22 cellular contexts compared by ENCODE assay signal in the genomic region with DNA sequence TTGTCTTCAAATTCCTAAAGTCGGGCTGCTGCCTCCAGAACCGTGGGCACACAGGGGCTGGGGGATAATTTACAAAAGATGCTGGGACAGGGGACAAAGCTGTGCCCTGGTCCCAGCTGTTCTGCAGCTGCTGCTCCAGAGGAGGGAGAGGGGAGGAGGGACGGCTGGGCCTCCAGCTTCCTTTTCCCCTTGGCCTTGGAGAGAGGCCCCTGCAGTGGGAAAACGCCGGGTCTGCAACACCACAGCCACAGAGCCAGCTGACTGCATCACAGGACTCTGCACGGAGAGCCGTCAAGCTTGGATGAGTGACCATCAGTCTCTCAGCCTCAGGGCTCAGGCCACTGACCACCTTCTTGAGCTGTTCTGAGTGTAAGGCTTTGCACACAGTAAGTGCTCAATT. TPM values are rescaled to one million over a fixed set of nuclear protein-coding genes. Genes with fewer than 3 reads are reported as not detected.
DNase-seq lines count a peak whose midpoint lies in the region; ATAC-seq and TF ChIP-seq lines count a peak whose summit lies in the region.
"Had no signal": no experiment of that assay in that cellular context is flagged by ENCODE, and none has a peak within 500 bp of the region (broad histone marks: within the 10 kb centered on the region; RNA-seq: fewer than 3 reads in every experiment).

No MANE protein-coding gene starts in this region.

- no peak overlapping the region for H3K4me3 ChIP-seq in Panc1 (ENCODE audit: low read depth in 2 of 2, low read length in 2 of 2)
- H3K4me3 ChIP-seq in esophagus muscularis mucosa, result no peak overlapping the region
- H3K4me3 ChIP-seq in skeletal muscle cell (ENCODE audit: low read depth, low read length), result no peak overlapping the region
- H3K4me3 ChIP-seq: cardiac muscle cell, MG63 had no signal

- no peaks in the 10 kb centered on the region for H3K27me3 ChIP-seq in Panc1 (ENCODE audit: control insufficient read depth, insufficient read depth, low read length)
- H3K27me3 ChIP-seq in esophagus muscularis mucosa, result no peaks in the 10 kb centered on the region
- H3K27me3 ChIP-seq: cardiac muscle cell, MG63 had no signal

- intact Hi-C loops in Panc1 (cut with micrococcal nuclease; ENCODE audit: unreplicated experiment), result no loop called here
- intact Hi-C loops in esophagus muscularis mucosa (cut with DNase I), result no loop called here

- H3K27ac ChIP-seq in Panc1 (ENCODE audit: low read length) (no peak overlapping the region), esophagus muscularis mucosa (replicated peaks in 1 of 4) (peak overlapping the region; percentile 19 to 48 (median 34))
- H3K27ac ChIP-seq: cardiac muscle cell had no signal

- CTCF ChIA-PET in Panc1 (lab: Charles Lee), result interaction anchor here (0.6 to 0.7 kb wide), 2 partner anchors 13 to 760 kb away, joined by 3 read pairs; no protein-coding TSS in a partner anchor

- 33% methylated on average over 7 of the region's 7 CpGs for WGBS in esophagus muscularis mucosa

- no TSS peak for BruUV-seq in Panc1 (replicated peaks; lab: Mats Ljungman, UMichigan)

- POLR2A ChIA-PET in Panc1 (lab: Charles Lee), result interaction anchor here (0.5 kb wide), 1 partner anchor 10 kb away, joined by 14 read pairs; no protein-coding TSS in a partner anchor

- TF ChIP-seq CTCF in Panc1 (IDR thresholded peaks at IDR 0.05) (no peak), esophagus muscularis mucosa (IDR thresholded peaks at IDR 0.05) (no peak)

- in situ Hi-C loops in Panc1 (cut with HindIII; ENCODE audit: low pct_unique_long_range_greater_than_20kb, low sequenced_read_pairs), result no loop called here

- no peak for DNase-seq in Panc1 (ENCODE audit: low read depth, low spot score)
- no peak for DNase-seq in esophagus muscularis mucosa (ENCODE audit: extremely low spot score)
- DNase-seq in left kidney (ENCODE audit: low read depth, low spot score), result peak; percentile 89
- peak; percentile 20 for DNase-seq in skeletal muscle cell (ENCODE audit: low read depth)
- DNase-seq: activated naive CD4-positive, alpha-beta T cell treated with anti-CD3 and anti-CD28 coated beads for 36 hours; AML-193; HFFc6; MG63; NCI-H2081 treated with DMSO at 0.1 percent for 48 hours; SHP77; stimulated activated CD4-positive, alpha-beta T cell treated with anti-CD3 and anti-CD28 coated beads, Interleukin-2, amount 100 ng/mL, for 24 hours; stimulated activated CD8-positive, alpha-beta memory T cell treated with anti-CD3 and anti-CD28 coated beads, Interleukin-4, amount 100 ng/mL, for 48 hours had no signal

- no peak for TF ChIP-seq POLR2A in esophagus muscularis mucosa (IDR thresholded peaks at IDR 0.05; ENCODE audit: low read depth)

- H3K9me3 ChIP-seq in Panc1 (ENCODE audit: control insufficient read depth, insufficient read depth, low read depth, low read length), result no peaks in the 10 kb centered on the region
- H3K9me3 ChIP-seq in esophagus muscularis mucosa, result no peaks in the 10 kb centered on the region
- H3K9me3 ChIP-seq: MG63 had no signal

- H3K4me1 ChIP-seq in Panc1 (ENCODE audit: control insufficient read depth, insufficient read depth, low read length) (no peaks in the 10 kb centered on the region), esophagus muscularis mucosa (peaks cover 27 to 40% (median 35%) of the 10 kb centered on the region in 4 donors)

- TF ChIP-seq EP300 in esophagus muscularis mucosa (IDR thresholded peaks at IDR 0.05), result no peak

- ATAC-seq in Panc1, result peak; percentile 41; the same call in 1 of the 2 replicates
- no peak for ATAC-seq in HG02759 (IDR thresholded peaks at IDR 0.05; ENCODE audit: unreplicated experiment)
- ATAC-seq in GM18909 (IDR thresholded peaks at IDR 0.05; ENCODE audit: poor library complexity, unreplicated experiment), result no peak
- no peak for ATAC-seq in GM18870 (IDR thresholded peaks at IDR 0.05; ENCODE audit: unreplicated experiment)
- no peak for ATAC-seq in HG02852 (IDR thresholded peaks at IDR 0.05; ENCODE audit: unreplicated experiment)

- no peaks in the 10 kb centered on the region for H3K36me3 ChIP-seq in Panc1 (ENCODE audit: control insufficient read depth, insufficient read depth, low read length)
- H3K36me3 ChIP-seq in esophagus muscularis mucosa, result peaks cover 10 to 20% (median 17%) of the 10 kb centered on the region in 4 donors
- H3K36me3 ChIP-seq: cardiac muscle cell had no signal

RNA-seq across cellular contexts. Expression of gene DOCK6, which starts 6.1 kb away (rescaled TPM):
- 19.4 TPM for total RNA-seq in Panc1 (2021; ENCODE audit: unreplicated experiment)
- polyA plus RNA-seq in Panc1 (2012; ENCODE audit: insufficient read length), result 22.4 TPM
- 10 to 100 TPM; 32.6 to 51.0 (median 40.1) TPM for total RNA-seq in esophagus muscularis mucosa

RNA-seq across cellular contexts. Expression of gene ANGPTL8, which starts 16.8 kb away (rescaled TPM):
- total RNA-seq in Panc1 (2021; ENCODE audit: unreplicated experiment) (not detected), esophagus muscularis mucosa (1 to 10 TPM in 1 of 4 donors, not detected in 3; 2.0 TPM)
- 0.64 TPM for polyA plus RNA-seq in Panc1 (2012; ENCODE audit: insufficient read length)
- total RNA-seq: activated CD8-positive, alpha-beta memory T cell treated with anti-CD3 and anti-CD28 coated beads for 36 hours; activated naive CD4-positive, alpha-beta T cell treated with anti-CD3 and anti-CD28 coated beads for 36 hours; cardiac muscle cell; epithelial cell of proximal tubule; HFFc6; mononuclear cell; progenitor cell of endocrine pancreas; ureter had no signal

RNA-seq across cellular contexts. Expression of gene TSPAN16, which starts 39.8 kb away (rescaled TPM):
- total RNA-seq in Panc1 (2021; ENCODE audit: unreplicated experiment) (not detected), esophagus muscularis mucosa (not detected)
- not detected for polyA plus RNA-seq in Panc1 (2012; ENCODE audit: insufficient read length)
- total RNA-seq: activated CD8-positive, alpha-beta memory T cell treated with anti-CD3 and anti-CD28 coated beads for 36 hours; activated naive CD4-positive, alpha-beta T cell treated with anti-CD3 and anti-CD28 coated beads for 36 hours; cardiac muscle cell; epithelial cell of proximal tubule; HFFc6; mononuclear cell; progenitor cell of endocrine pancreas; ureter had no signal
- polyA plus RNA-seq: cardiac muscle cell had no signal

RNA-seq across cellular contexts. Expression of gene KANK2, which starts 58.8 kb away (rescaled TPM):
- total RNA-seq in Panc1 (2021; ENCODE audit: unreplicated experiment) (121 TPM), esophagus muscularis mucosa (1,000 to 10,000 TPM; 1,125 to 1,746 (median 1,157) TPM)
- polyA plus RNA-seq in Panc1 (2012; ENCODE audit: insufficient read length), result 199 TPM

Comparison
In these comparisons a context has a peak if more than half of its experiments do, and no peak if none do; other contexts are left out.
1. DNase-seq: peak in left kidney (single experiment) and skeletal muscle cell (single experiment); none in Panc1 (single experiment) and esophagus muscularis mucosa (single experiment).